29 cellular contexts compared by ENCODE assay signal in genomic region chr7:152203095-152203494, GRCh38.
"Had no signal": no experiment of that assay in that cellular context is flagged by ENCODE, and none has a peak within 500 bp of the region (broad histone marks: within the 10 kb centered on the region; RNA-seq: fewer than 3 reads in every experiment).

No MANE protein-coding gene starts in this region.

- H3K36me3 ChIP-seq: prostate gland, uterus had no signal

- H3K9me3 Mint-ChIP-seq: mesothelial cell of epicardium; naive B cell; natural killer cell; nephron progenitor cell; neural progenitor cell; stimulated activated memory B cell treated with anti-CD40 and anti-IgM and Interleukin-4, amounts not matched to agents 10 μg/mL and 1 μg/mL and 100 μg/mL, for 72 hours; stimulated activated naive CD8-positive, alpha-beta T cell treated with anti-CD3 and anti-CD28 coated beads, Interleukin-15, amount 100 ng/mL, for 72 hours; type B pancreatic cell had no signal

- H3K4me2 ChIP-seq: neural progenitor cell had no signal

- H2AFZ ChIP-seq: neural progenitor cell had no signal

- H3K4me1 Mint-ChIP-seq: naive B cell; nephron progenitor cell; neural progenitor cell; stimulated activated memory B cell treated with anti-CD40 and anti-IgM and Interleukin-4, amounts not matched to agents 10 μg/mL and 1 μg/mL and 100 μg/mL, for 72 hours; stimulated activated naive CD8-positive, alpha-beta T cell treated with anti-CD3 and anti-CD28 coated beads, Interleukin-15, amount 100 ng/mL, for 72 hours had no signal

- DNase-seq: hippocampal formation; kidney; left colon; left lung; lower lobe of right lung; mammary epithelial cell; mesendoderm; naive B cell; natural killer cell; nephron progenitor cell; occipital lobe; posterior cingulate gyrus; retina; right cardiac atrium; spleen; stimulated activated CD4-positive, alpha-beta T cell treated with anti-CD3 and anti-CD28 coated beads, Interleukin-4, amount 100 ng/mL, for 24 hours; stimulated activated naive CD4-positive, alpha-beta T cell treated with Interleukin-2 at 50 U/mL for 16 hours; stimulated activated naive CD8-positive, alpha-beta T cell treated with anti-CD3 and anti-CD28 coated beads, Interleukin-15, amount 100 ng/mL, for 72 hours; substantia nigra; uterus had no signal

- H3K27ac Mint-ChIP-seq: mesothelial cell of epicardium; naive B cell; natural killer cell; neural progenitor cell; stimulated activated memory B cell treated with anti-CD40 and anti-IgM and Interleukin-4, amounts not matched to agents 10 μg/mL and 1 μg/mL and 100 μg/mL, for 72 hours; stimulated activated naive CD8-positive, alpha-beta T cell treated with anti-CD3 and anti-CD28 coated beads, Interleukin-15, amount 100 ng/mL, for 72 hours; type B pancreatic cell had no signal

- FAIRE-seq: kidney had no signal

- H3K4me3 Mint-ChIP-seq: mesothelial cell of epicardium; naive B cell; natural killer cell; nephron progenitor cell; neural progenitor cell; stimulated activated memory B cell treated with anti-CD40 and anti-IgM and Interleukin-4, amounts not matched to agents 10 μg/mL and 1 μg/mL and 100 μg/mL, for 72 hours; stimulated activated naive CD8-positive, alpha-beta T cell treated with anti-CD3 and anti-CD28 coated beads, Interleukin-15, amount 100 ng/mL, for 72 hours; type B pancreatic cell had no signal

- ATAC-seq: left colon; left lung; lower lobe of right lung; natural killer cell; right cardiac atrium; sciatic nerve; stimulated activated memory B cell treated with anti-CD40 and anti-IgM and Interleukin-4, amounts not matched to agents 10 μg/mL and 1 μg/mL and 100 μg/mL, for 72 hours; stimulated activated naive CD8-positive, alpha-beta T cell treated with anti-CD3 and anti-CD28 coated beads, Interleukin-15, amount 100 ng/mL, for 72 hours had no signal

- H3K27ac ChIP-seq: left lung, lower lobe of right lung, neural progenitor cell, neutrophil, prostate gland, skin epidermis, spleen, tibial nerve had no signal

- H3K27me3 ChIP-seq: left lung, neural progenitor cell, neutrophil, spleen, tibial nerve, uterus had no signal

- H3K9me3 ChIP-seq: left lung, lower lobe of right lung, neutrophil, prostate gland, spleen, tibial nerve, uterus had no signal

- H3K4me1 ChIP-seq: left lung, lower lobe of right lung, neural progenitor cell, prostate gland, spleen, tibial nerve, uterus had no signal

- H3K9ac ChIP-seq: neural progenitor cell had no signal

- H3K4me3 ChIP-seq: left lung, lower lobe of right lung, neural progenitor cell, prostate gland, skin epidermis, spleen, tibial nerve, uterus had no signal

- H3K36me3 Mint-ChIP-seq: natural killer cell had no signal
